11 cellular contexts compared by ENCODE assay signal in genomic region chr9:92609142-92609500, GRCh38.
A peak's percentile ranks its signal among the peaks of the same experiment; 100 is the strongest.
DNase-seq lines count a peak whose midpoint lies in the region; ATAC-seq and TF ChIP-seq lines count a peak whose summit lies in the region.
"Had no signal": no experiment of that assay in that cellular context is flagged by ENCODE, and none has a peak within 500 bp of the region (broad histone marks: within the 10 kb centered on the region; RNA-seq: fewer than 3 reads in every experiment).

No MANE protein-coding gene starts in this region.

- H3K9ac ChIP-seq in DND-41 (ENCODE audit: low read depth, low read length) = no peak overlapping the region

- H3K36me3 ChIP-seq in DND-41 (ENCODE audit: insufficient read depth, low read length) = peaks cover 37% of the 10 kb centered on the region

- H3K27ac Mint-ChIP-seq in activated CD4-positive, alpha-beta memory T cell treated with anti-CD3 and anti-CD28 coated beads, Interleukin-2, amount 10 ng/mL, durations not matched to agents 7 days and 5 days = no peak overlapping the region

- ATAC-seq in DND-41 (ENCODE audit: insufficient read depth, low read depth) = 0 out of 3 replicates have a peak, but pooled peaks have one; percentile 39

- CTCF ChIA-PET in activated CD4-positive, alpha-beta memory T cell treated with anti-CD3 and anti-CD28 coated beads, Interleukin-2, amount 10 ng/mL, durations not matched to agents 7 days and 5 days (lab: Charles Lee) = interaction anchor here (1.1 kb wide), 1 partner anchor 469 kb away, joined by 3 read pairs; no protein-coding TSS in a partner anchor

- POLR2A ChIA-PET in activated CD4-positive, alpha-beta memory T cell treated with anti-CD3 and anti-CD28 coated beads, Interleukin-2, amount 10 ng/mL, durations not matched to agents 7 days and 5 days (lab: Charles Lee) = no interaction called here

- H3K4me3 ChIP-seq in DND-41 (ENCODE audit: low read depth in 1 of 2, low read length in 2 of 2) = no peak overlapping the region

- H3K4me1 ChIP-seq in DND-41 (ENCODE audit: insufficient read depth, low read length) = no peaks in the 10 kb centered on the region

- no peak for DNase-seq in DND-41
- DNase-seq in NCI-H69 (lab: John Stamatoyannopoulos, UW) = peak; percentile 49
- DNase-seq in head of caudate nucleus = peak; percentile 25 to 91 (median 69)
- peak; percentile 66 for DNase-seq in pons (ENCODE audit: low spot score)
- no peak for DNase-seq in activated CD4-positive, alpha-beta memory T cell treated with anti-CD3 and anti-CD28 coated beads, Interleukin-2, amount 10 ng/mL, durations not matched to agents 7 days and 5 days
- no peak for DNase-seq in RPMI8226
- DNase-seq in SIG-M5 (lab: John Stamatoyannopoulos, UW) = no peak
- DNase-seq in central memory CD4-positive, alpha-beta T cell = no peak
- DNase-seq: GDM1; midbrain; stimulated activated naive CD4-positive, alpha-beta T cell had no signal

- H3K9me3 Mint-ChIP-seq in activated CD4-positive, alpha-beta memory T cell treated with anti-CD3 and anti-CD28 coated beads, Interleukin-2, amount 10 ng/mL, durations not matched to agents 7 days and 5 days = peaks cover 8% of the 10 kb centered on the region

- no peaks in the 10 kb centered on the region for H3K4me1 Mint-ChIP-seq in activated CD4-positive, alpha-beta memory T cell treated with anti-CD3 and anti-CD28 coated beads, Interleukin-2, amount 10 ng/mL, durations not matched to agents 7 days and 5 days

- no peaks in the 10 kb centered on the region for H3K27me3 ChIP-seq in DND-41 (ENCODE audit: insufficient read depth, low read length, poor library complexity)

- TF ChIP-seq CTCF in DND-41 (IDR thresholded peaks at IDR 0.05; ENCODE audit: borderline replicate concordance, extremely low read depth, low read length, poor library complexity, severe bottlenecking) = no peak

- peaks cover 14% of the 10 kb centered on the region for H3K36me3 Mint-ChIP-seq in activated CD4-positive, alpha-beta memory T cell treated with anti-CD3 and anti-CD28 coated beads, Interleukin-2, amount 10 ng/mL, durations not matched to agents 7 days and 5 days (ENCODE audit: low read depth)

- no peak overlapping the region for H3K27ac ChIP-seq in DND-41 (ENCODE audit: low read length)

- H3K79me2 ChIP-seq in DND-41 (ENCODE audit: insufficient read depth, low read length) = no peaks in the 10 kb centered on the region

- H3K4me2 ChIP-seq in DND-41 (ENCODE audit: insufficient read depth, low read length) = no peak overlapping the region

- no peak overlapping the region for H3K4me3 Mint-ChIP-seq in activated CD4-positive, alpha-beta memory T cell treated with anti-CD3 and anti-CD28 coated beads, Interleukin-2, amount 10 ng/mL, durations not matched to agents 7 days and 5 days

- no peak overlapping the region for H2AFZ ChIP-seq in DND-41 (ENCODE audit: low read depth, low read length)

- intact Hi-C loops in head of caudate nucleus (cut with DNase I) = no loop called here

- no peaks in the 10 kb centered on the region; the same call in 1 of the 2 replicates for H4K20me1 ChIP-seq in DND-41 (ENCODE audit: insufficient read depth, low read length)

- H3K27me3 Mint-ChIP-seq in activated CD4-positive, alpha-beta memory T cell treated with anti-CD3 and anti-CD28 coated beads, Interleukin-2, amount 10 ng/mL, durations not matched to agents 7 days and 5 days = no peaks in the 10 kb centered on the region

- no peaks in the 10 kb centered on the region for H3K9me3 ChIP-seq in DND-41 (ENCODE audit: insufficient read depth, low read length, severe bottlenecking)

Comparison
In these comparisons a context has a peak if more than half of its experiments do, and no peak if none do; other contexts are left out.
1. DNase-seq: peak in NCI-H69 (single experiment), head of caudate nucleus (42 of 42) and pons (single experiment); none in DND-41 (single experiment), activated CD4-positive, alpha-beta memory T cell treated with anti-CD3 and anti-CD28 coated beads, Interleukin-2, amount 10 ng/mL, durations not matched to agents 7 days and 5 days (single experiment), RPMI8226 (single experiment), SIG-M5 (single experiment) and central memory CD4-positive, alpha-beta T cell (single experiment).